In genomic region chr12:87820524-87821194, GRCh38 we compare ENCODE assay signal across 19 cellular contexts.
DNase-seq lines count a peak whose midpoint lies in the region; ATAC-seq and TF ChIP-seq lines count a peak whose summit lies in the region.
"Had no signal": no experiment of that assay in that cellular context is flagged by ENCODE, and none has a peak within 500 bp of the region (broad histone marks: within the 10 kb centered on the region; RNA-seq: fewer than 3 reads in every experiment).

No MANE protein-coding gene starts in this region.

- peaks cover 4% of the 10 kb centered on the region; the same call in 1 of the 2 replicates for H3K9me2 ChIP-seq in GM23338 (ENCODE audit: insufficient read depth)

- DNase-seq in GM23338 (ENCODE audit: low spot score) (no peak), RWPE1 (ENCODE audit: low spot score) (peak; percentile 57), epithelial cell of proximal tubule (ENCODE audit: low read depth) (peak; percentile 93), osteoblast (ENCODE audit: insufficient read length, low spot score, missing footprints) (peak; percentile 11), tibial artery (no peak), coronary artery (ENCODE audit: low spot score) (no peak), DMS153 treated with DMSO at 0.1 percent for 48 hours (lab: John Stamatoyannopoulos, UW; ENCODE audit: unreplicated experiment) (no peak), OCI-M1 (lab: John Stamatoyannopoulos, UW) (no peak)
- DNase-seq: activated T-cell treated with anti-CD3 and anti-CD28 coated beads for 4 hours; C1 segment of cervical spinal cord; effector CD4-positive, alpha-beta T cell; heart right ventricle; NCI-H1417 treated with DMSO at 0.1 percent for 48 hours; NCI-H82; ovary; stimulated activated CD4-positive, alpha-beta T cell treated with anti-CD3 and anti-CD28 coated beads, Interleukin-1b, Interleukin-23, amount 100 ng/mL, for 48 hours had no signal

- no peaks in the 10 kb centered on the region for H3K9me3 ChIP-seq in osteoblast (ENCODE audit: low read depth, low read length)
- H3K9me3 ChIP-seq in tibial artery, result no peaks in the 10 kb centered on the region
- H3K9me3 ChIP-seq: HAP-1, heart right ventricle, ovary had no signal

- H3K27me3 Mint-ChIP-seq in GM23338 (ENCODE audit: insufficient read depth, low read depth, poor library complexity), result no peaks in the 10 kb centered on the region

- H2AFZ ChIP-seq in GM23338 (no peak overlapping the region), osteoblast (ENCODE audit: low read length) (no peak overlapping the region)

- no peaks in the 10 kb centered on the region for H3K36me3 ChIP-seq in GM23338 (ENCODE audit: insufficient read depth)
- H3K36me3 ChIP-seq in osteoblast (ENCODE audit: insufficient read depth, low read length), result no peaks in the 10 kb centered on the region
- H3K36me3 ChIP-seq in tibial artery, result no peaks in the 10 kb centered on the region
- H3K36me3 ChIP-seq: HAP-1, heart right ventricle, ovary had no signal

- no peaks in the 10 kb centered on the region for H3F3A ChIP-seq in GM23338 (replicated peaks; ENCODE audit: low read depth)

- H3K27ac Mint-ChIP-seq in GM23338, result peak overlapping the region; percentile 8; the same call in 1 of the 2 replicates
- H3K27ac Mint-ChIP-seq: memory B cell had no signal

- no peak overlapping the region for H3K4me3 Mint-ChIP-seq in GM23338
- H3K4me3 Mint-ChIP-seq: memory B cell had no signal

- H3K27me3 ChIP-seq in GM23338 (ENCODE audit: insufficient read depth) (no peaks in the 10 kb centered on the region), osteoblast (ENCODE audit: insufficient read depth, low read length) (no peaks in the 10 kb centered on the region), tibial artery (no peaks in the 10 kb centered on the region)
- H3K27me3 ChIP-seq: heart right ventricle, ovary had no signal

- ATAC-seq in GM23338, result no peak
- ATAC-seq: activated CD4-positive, CD25-positive, alpha-beta regulatory T cell treated with anti-CD3 and anti-CD28 coated beads, Interleukin-2, amount 50 U/mL, for 24 hours; heart right ventricle had no signal

- no peaks in the 10 kb centered on the region for H3K9me3 Mint-ChIP-seq in GM23338
- H3K9me3 Mint-ChIP-seq: memory B cell had no signal

- H3K4me1 ChIP-seq in GM23338 (ENCODE audit: insufficient read depth) (no peaks in the 10 kb centered on the region), osteoblast (ENCODE audit: insufficient read depth, low read length) (peaks cover 13% of the 10 kb centered on the region), tibial artery (peaks cover 0 to 10% (median 1%) of the 10 kb centered on the region in 4 donors)
- H3K4me1 ChIP-seq: HAP-1, heart right ventricle had no signal

- H4K20me1 ChIP-seq in GM23338 (replicated peaks; ENCODE audit: insufficient read depth) (no peaks in the 10 kb centered on the region), osteoblast (ENCODE audit: insufficient read depth, low read length) (no peaks in the 10 kb centered on the region)

- intact Hi-C loops in tibial artery (cut with DNase I; ENCODE audit: low total_unique reads), result no loop called here

- no peak overlapping the region for H3K4me2 ChIP-seq in GM23338
- no peak overlapping the region for H3K4me2 ChIP-seq in osteoblast (ENCODE audit: insufficient read depth, low read length)

- H3K4me3 ChIP-seq in GM23338 (no peak overlapping the region), epithelial cell of proximal tubule (ENCODE audit: low read depth, low read length) (no peak overlapping the region), osteoblast (ENCODE audit: insufficient read depth, low read length) (no peak overlapping the region), tibial artery (no peak overlapping the region), coronary artery (no peak overlapping the region)
- H3K4me3 ChIP-seq: HAP-1, heart right ventricle, ovary had no signal

- CTCF ChIA-PET in RWPE1 (lab: Yijun Ruan, JAX), result no interaction called here

- no peak overlapping the region for H3K27ac ChIP-seq in GM23338 (ENCODE audit: low read depth)
- no peak overlapping the region for H3K27ac ChIP-seq in RWPE1
- H3K27ac ChIP-seq in osteoblast (ENCODE audit: low read depth, low read length), result peak overlapping the region; percentile 20
- no peak overlapping the region for H3K27ac ChIP-seq in tibial artery
- no peak overlapping the region for H3K27ac ChIP-seq in coronary artery
- H3K27ac ChIP-seq: heart right ventricle, ovary had no signal

- no peak for TF ChIP-seq CTCF in GM23338 (conservative IDR thresholded peaks at IDR 0.05; ENCODE audit: low read depth in 2 of 2)
- TF ChIP-seq CTCF in RWPE1 (conservative IDR thresholded peaks at IDR 0.05; ENCODE audit: low read depth), result no peak
- no peak for TF ChIP-seq CTCF in epithelial cell of proximal tubule (conservative IDR thresholded peaks at IDR 0.05; ENCODE audit: low read depth, low read length)
- no peak for TF ChIP-seq CTCF in osteoblast (IDR thresholded peaks at IDR 0.05; ENCODE audit: extremely low read depth, low read depth, low read length)
- TF ChIP-seq CTCF in tibial artery (IDR thresholded peaks at IDR 0.05), result no peak
- no peak for TF ChIP-seq CTCF in coronary artery (IDR thresholded peaks at IDR 0.05)

- H3K79me2 ChIP-seq in GM23338 (replicated peaks; ENCODE audit: insufficient read depth), result no peaks in the 10 kb centered on the region
- no peaks in the 10 kb centered on the region for H3K79me2 ChIP-seq in osteoblast (ENCODE audit: insufficient read depth, low read length)

- POLR2A ChIA-PET in RWPE1 (lab: Yijun Ruan, JAX; ENCODE audit: low non-redundant PET), result no interaction called here

- H3K36me3 Mint-ChIP-seq in GM23338 (ENCODE audit: low read depth), result no peaks in the 10 kb centered on the region
- H3K36me3 Mint-ChIP-seq: memory B cell had no signal

- H3K4me1 Mint-ChIP-seq in GM23338, result peaks cover 3% of the 10 kb centered on the region; the same call in 2 of the 3 replicates
- H3K4me1 Mint-ChIP-seq: memory B cell had no signal

TF ChIP-seq in GM23338, 12 proteins besides CTCF, POLR2A, EP300 and RAD21 (continues in another document):
- TF ChIP-seq ZNF462 (CRISPR knock-in tag; IDR thresholded peaks at IDR 0.05) (no peak), NANOG (IDR thresholded peaks at IDR 0.05; ENCODE audit: borderline replicate concordance) (no peak), EZH2 (IDR thresholded peaks at IDR 0.05; ENCODE audit: low read depth, unreplicated experiment) (no peak), ZNF114 (CRISPR knock-in tag; IDR thresholded peaks at IDR 0.05) (no peak), EZH2phosphoT487 (IDR thresholded peaks at IDR 0.05; ENCODE audit: unreplicated experiment) (no peak)

Comparison
In these comparisons a context has a peak if more than half of its experiments do, and no peak if none do; other contexts are left out.
1. DNase-seq: peak in RWPE1 (single experiment), epithelial cell of proximal tubule (single experiment) and osteoblast (single experiment); none in GM23338 (single experiment), tibial artery (0 of 2), coronary artery (single experiment), DMS153 treated with DMSO at 0.1 percent for 48 hours (single experiment) and OCI-M1 (single experiment).